7 cellular contexts compared by ENCODE assay signal in the genomic region with DNA sequence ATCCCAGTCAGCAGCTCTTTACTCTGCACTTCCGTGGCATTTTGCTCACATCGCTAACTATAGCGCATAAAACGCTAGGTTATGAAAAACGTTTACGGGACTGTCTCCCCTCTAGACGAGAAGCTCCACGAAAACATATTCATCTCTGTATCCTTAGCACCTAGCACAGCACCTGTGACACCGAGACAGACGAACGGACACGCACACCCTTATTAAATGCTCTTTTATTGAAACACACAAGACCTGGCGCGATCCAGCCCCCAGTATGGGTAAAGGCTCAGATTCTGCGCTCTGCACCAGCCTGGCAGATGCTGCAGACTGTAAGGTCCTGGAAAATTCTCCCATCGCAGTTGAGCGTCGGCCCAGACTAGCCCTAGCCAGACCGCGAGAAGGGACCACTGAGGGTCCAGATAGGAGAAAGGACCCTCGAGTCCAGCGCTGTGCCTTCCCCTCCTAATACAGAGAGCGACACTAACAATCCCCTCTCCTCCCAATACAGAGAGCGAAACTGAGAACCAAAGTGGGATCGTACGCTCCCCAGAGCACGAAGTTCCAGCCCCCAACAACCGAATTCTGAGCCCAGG. TPM values are rescaled to one million over a fixed set of nuclear protein-coding genes. Genes with fewer than 3 reads are reported as not detected.
DNase-seq lines count a peak whose midpoint lies in the region; ATAC-seq and TF ChIP-seq lines count a peak whose summit lies in the region.

No MANE protein-coding gene starts in this region.

- under 1% methylated on average over 28 of the region's 28 CpGs for WGBS in HUES64
- 2 to 3% methylated on average over 20 to 26 of the region's 28 CpGs for WGBS in mesodermal cell (ENCODE audit: insufficient coverage in 2 of 2), 2 experiments
- WGBS in thyroid gland, 2 donors, result 0 to 1% methylated on average over 23 of the region's 28 CpGs

- TF ChIP-seq CTCF in thyroid gland (IDR thresholded peaks at IDR 0.05), result no peak

- H3K9ac ChIP-seq in HUES64 (ENCODE audit: low read depth, low read length) (peak overlapping the region; percentile 70), endocrine pancreas (ENCODE audit: control insufficient read depth, insufficient read depth, low read length) (peak overlapping the region; percentile 93)

- no peaks in the 10 kb centered on the region for H3K27me3 ChIP-seq in HUES64 (ENCODE audit: insufficient read depth, low read length)
- H3K27me3 ChIP-seq in endocrine pancreas (ENCODE audit: control insufficient read depth, insufficient read depth, low read length), result no peaks in the 10 kb centered on the region
- H3K27me3 ChIP-seq in thyroid gland, result no peaks in the 10 kb centered on the region

- H3K4me1 ChIP-seq in HUES64 (ENCODE audit: insufficient read depth, low read length) (peaks cover 16% of the 10 kb centered on the region; the same call in 1 of the 2 replicates), endocrine pancreas (ENCODE audit: control insufficient read depth, insufficient read depth, low read length) (peaks cover 14% of the 10 kb centered on the region), mesodermal cell (ENCODE audit: control insufficient read depth, insufficient read depth, low read length, poor library complexity, severe bottlenecking) (no peaks in the 10 kb centered on the region), thyroid gland (peaks cover 11 to 12% of the 10 kb centered on the region in 2 donors)

- H3K36me3 ChIP-seq in HUES64 (ENCODE audit: insufficient read depth, low read length), result peaks cover 8% of the 10 kb centered on the region
- H3K36me3 ChIP-seq in endocrine pancreas (ENCODE audit: control insufficient read depth, insufficient read depth, low read length), result no peaks in the 10 kb centered on the region
- H3K36me3 ChIP-seq in mesodermal cell (ENCODE audit: control insufficient read depth, insufficient read depth, low read length), result no peaks in the 10 kb centered on the region
- H3K36me3 ChIP-seq in thyroid gland, result no peaks in the 10 kb centered on the region

- intact Hi-C loops in thyroid gland (cut with DNase I), result no loop called here

- H3K4me3 ChIP-seq in GM08714 (ENCODE audit: low read length) (peak overlapping the region; percentile 80), HUES64 (ENCODE audit: low read length) (peak overlapping the region; percentile 86), endocrine pancreas (ENCODE audit: control insufficient read depth, insufficient read depth, low read length) (peak overlapping the region; percentile 96), mesodermal cell (ENCODE audit: extremely low read depth, insufficient read depth, low read length, poor library complexity, severe bottlenecking) (peak overlapping the region; percentile 73), thyroid gland (replicated peaks in 1 of 3) (peak overlapping the region; percentile 38 to 83 (median 81))

- H3K27ac ChIP-seq in HUES64 (ENCODE audit: low read depth, low read length), result no peak overlapping the region
- H3K27ac ChIP-seq in mesodermal cell (ENCODE audit: low read depth, low read length, severe bottlenecking), result peak overlapping the region; percentile 92
- H3K27ac ChIP-seq in thyroid gland, result peak overlapping the region in 2 of 3 donors; percentile 70 to 82

- DNase-seq in T-helper 1 cell, result peak in 3 of 5 donors; percentile 1 to 11 (median 2)
- peak; percentile 3 to 10 for DNase-seq in thyroid gland

- TF ChIP-seq POLR2A in thyroid gland (IDR thresholded peaks at IDR 0.05), result no peak

- H3K9me3 ChIP-seq in HUES64 (ENCODE audit: insufficient read depth, low read depth, low read length), result no peaks in the 10 kb centered on the region
- no peaks in the 10 kb centered on the region for H3K9me3 ChIP-seq in endocrine pancreas (ENCODE audit: control insufficient read depth, low read length)
- no peaks in the 10 kb centered on the region for H3K9me3 ChIP-seq in mesodermal cell (ENCODE audit: control insufficient read depth, low read length)
- no peaks in the 10 kb centered on the region for H3K9me3 ChIP-seq in thyroid gland

- peak; percentile 40 for ATAC-seq in GM21717 (IDR thresholded peaks at IDR 0.05; ENCODE audit: unreplicated experiment)

RNA-seq across cellular contexts. Expression of gene NBAS, which starts 0.6 kb away (rescaled TPM):
- polyA plus RNA-seq in HUES64 (2013, experiment 1 of 2), result 20.1 TPM
- polyA plus RNA-seq in HUES64 (2013, experiment 2 of 2), result 24.1 TPM
- polyA plus RNA-seq in mesodermal cell (2013, experiment 1 of 2), result 48.0 TPM
- polyA plus RNA-seq in mesodermal cell (2013, experiment 2 of 2), result 40.2 TPM
- total RNA-seq in thyroid gland, result 10 to 100 TPM; 50.4 to 71.5 (median 54.7) TPM

RNA-seq across cellular contexts. Expression of gene DDX1, which starts 31.2 kb away (rescaled TPM):
- polyA plus RNA-seq in HUES64 (2013, experiment 1 of 2), result 130 TPM
- polyA plus RNA-seq in HUES64 (2013, experiment 2 of 2), result 124 TPM
- 138 TPM for polyA plus RNA-seq in mesodermal cell (2013, experiment 1 of 2)
- polyA plus RNA-seq in mesodermal cell (2013, experiment 2 of 2), result 149 TPM
- 10 to 100 TPM; 63.0 to 85.6 (median 75.2) TPM for total RNA-seq in thyroid gland
